Comparison of ENCODE assay signal across 1 cellular context in the genomic region with DNA sequence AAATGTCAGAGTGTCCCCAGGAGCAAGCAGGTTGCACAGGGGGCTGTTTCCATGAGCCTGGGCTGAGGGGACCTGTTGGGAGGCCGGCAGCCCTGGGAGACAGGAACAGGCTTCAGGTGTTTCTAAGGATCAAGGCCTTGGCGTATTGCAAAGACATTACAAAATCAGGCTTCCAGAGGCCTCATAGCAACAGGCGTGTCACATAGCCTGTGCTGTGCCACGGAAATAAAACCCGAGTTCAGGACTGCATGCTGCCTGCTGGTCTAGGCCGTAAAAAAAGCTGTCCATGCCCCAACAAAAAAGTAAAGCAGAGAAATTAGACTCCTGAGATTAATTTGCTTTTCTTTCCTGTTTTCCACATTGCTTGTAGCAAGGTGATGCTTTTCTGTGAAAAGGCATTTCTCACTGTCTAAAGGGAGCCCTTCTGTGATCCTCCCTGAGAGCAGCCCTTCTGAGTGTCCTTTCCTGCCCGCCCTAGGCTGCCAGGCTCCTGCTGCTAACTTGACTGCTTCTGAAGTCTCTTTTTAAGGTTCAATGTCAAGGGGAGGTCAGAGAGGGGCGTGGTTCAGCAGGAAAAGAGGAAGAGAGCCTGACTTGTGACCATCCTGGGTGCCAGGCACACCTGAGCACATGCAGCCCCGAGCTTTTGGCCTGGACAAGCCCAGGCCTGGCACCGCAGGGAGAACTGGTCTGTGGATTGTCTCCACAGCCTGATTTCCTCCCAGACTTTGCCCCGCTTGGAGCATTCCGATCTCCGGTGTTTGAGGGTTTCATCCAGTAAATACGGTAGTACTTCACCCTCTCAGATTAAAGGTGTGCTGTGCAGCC.
TF ChIP-seq lines count a peak whose summit lies in the region.

No MANE protein-coding gene starts in this region.

TF ChIP-seq in K562, 482 proteins besides CTCF, POLR2A, EP300 and RAD21:
- no peak for TF ChIP-seq PYGO2 (tag; IDR thresholded peaks at IDR 0.05)
- TF ChIP-seq ELK3 (CRISPR knock-in tag; IDR thresholded peaks at IDR 0.05), result no peak
- peak; percentile 71; the same call in 1 of the 2 replicates for TF ChIP-seq RFX5 (IDR thresholded peaks at IDR 0.05; ENCODE audit: low read depth, low read length)
